12 cellular contexts compared by ENCODE assay signal in the genomic region with DNA sequence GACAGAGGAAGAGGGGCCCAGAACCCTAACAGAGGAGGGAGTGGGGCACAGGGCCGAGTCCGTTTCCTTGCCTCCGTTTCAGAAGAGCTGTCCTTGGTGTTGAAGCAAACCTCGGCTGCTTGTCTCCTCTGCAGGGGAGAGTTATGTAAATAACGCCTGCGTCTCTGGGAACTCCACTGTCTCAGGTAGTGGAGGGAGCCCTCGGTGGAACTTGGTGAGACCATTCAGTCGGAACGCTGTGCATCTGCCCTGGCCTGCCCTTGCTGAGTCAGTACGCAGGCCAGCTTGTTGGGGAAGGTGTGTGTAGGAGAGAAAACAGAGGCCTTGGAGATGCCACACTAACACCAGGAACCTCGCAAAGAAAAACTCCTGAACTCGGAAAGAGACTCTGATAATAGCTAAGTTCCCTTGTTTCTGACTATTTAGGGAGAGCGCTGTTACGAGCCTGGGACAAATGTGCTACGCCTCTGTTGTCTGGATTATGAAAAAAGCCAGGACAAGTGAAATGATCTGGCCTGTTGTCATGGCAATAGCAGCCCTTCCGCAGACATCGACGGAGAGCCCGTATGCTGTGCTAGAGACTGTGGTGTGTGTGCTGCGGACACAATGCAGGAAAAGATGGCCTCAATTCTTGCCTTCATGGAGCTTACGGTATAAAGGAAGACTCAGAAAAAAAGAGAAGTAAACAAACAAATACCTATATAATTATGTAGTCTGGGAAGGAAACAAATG.
DNase-seq lines count a peak whose midpoint lies in the region; ATAC-seq, FAIRE-seq and TF ChIP-seq lines count a peak whose summit lies in the region.
"Had no signal": no experiment of that assay in that cellular context is flagged by ENCODE, and none has a peak within 500 bp of the region (broad histone marks: within the 10 kb centered on the region; RNA-seq: fewer than 3 reads in every experiment).

No MANE protein-coding gene starts in this region.

- H3K4me1 ChIP-seq in H1 (replicated peaks in 1 of 4; ENCODE audit: control insufficient read depth in 3 of 4, insufficient read depth in 4 of 4, low read length in 3 of 4) = peaks cover 3 to 10% (median 5%) of the 10 kb centered on the region in 4 experiments
- no peaks in the 10 kb centered on the region for H3K4me1 ChIP-seq in psoas muscle
- H3K4me1 ChIP-seq: colonic mucosa had no signal

- WGBS in H1 (ENCODE audit: extremely low coverage in 1 of 2, insufficient coverage in 1 of 2, insufficient read length in 1 of 2, insufficient replicate concordance in 2 of 2, low coverage in 1 of 2, low lambda C conversion rate in 2 of 2, missing lambda C conversion rate in 1 of 2), 2 experiments = 53% methylated on average over 21 of the region's 21 CpGs; no CpG with 5 or more reads in 1 of the 2 experiments
- 52 to 55% (median 55%) methylated on average over 21 of the region's 21 CpGs for WGBS in psoas muscle, 3 donors

- no peaks in the 10 kb centered on the region for H3K9me3 ChIP-seq in H1 (ENCODE audit: insufficient read depth in 2 of 2, low read depth in 1 of 2, low read length in 1 of 2)
- no peaks in the 10 kb centered on the region for H3K9me3 ChIP-seq in psoas muscle
- H3K9me3 ChIP-seq: colonic mucosa had no signal

- TF ChIP-seq POLR2A in H1 (IDR thresholded peaks at IDR 0.05; ENCODE audit: control extremely low read depth in 1 of 2, low read depth in 2 of 2, low read length in 2 of 2) = no peak

- ATAC-seq in activated T-helper 17 cell treated with anti-CD3 and anti-CD28 coated beads, Interleukin-2, amount 50 U/mL, for 72 hours (replicated peaks) = no peak
- no peak for ATAC-seq in psoas muscle
- ATAC-seq: CD8-positive, alpha-beta T cell; left cardiac atrium had no signal

- no peak overlapping the region for H2BK20ac ChIP-seq in H1 (ENCODE audit: low read length)

- H2AK5ac ChIP-seq in H1 (ENCODE audit: low read depth, low read length) = no peak overlapping the region

- H3K27me3 Mint-ChIP-seq in activated T-helper 17 cell treated with anti-CD3 and anti-CD28 coated beads, Interleukin-2, amount 50 U/mL, for 72 hours = peaks cover 9% of the 10 kb centered on the region

- H3K79me1 ChIP-seq in H1 (ENCODE audit: low read depth, low read length) = no peaks in the 10 kb centered on the region

- no peak overlapping the region for H3K4ac ChIP-seq in H1 (replicated peaks; ENCODE audit: insufficient read length, low read depth, low read length)

- no peak overlapping the region for H4K8ac ChIP-seq in H1 (ENCODE audit: extremely low read depth, insufficient read depth, low read length)

- no peak overlapping the region for H3K14ac ChIP-seq in H1 (ENCODE audit: insufficient read length)

- no peak for FAIRE-seq in H1 (lab: Jason Lieb, UNC)

- POLR2A ChIA-PET in H1 (lab: Charles Lee; ENCODE audit: partially characterized antibody) = interaction anchor here (1.8 kb wide), 1 partner anchor 193 kb away, joined by 4 read pairs; no protein-coding TSS in a partner anchor

- no peak overlapping the region for H3K18ac ChIP-seq in H1 (ENCODE audit: extremely low read depth, low read length)

- DNase-seq in EL = peak; percentile 21
- peak; percentile 17 for DNase-seq in NCI-H526 treated with DMSO at 0.1 percent for 48 hours (lab: John Stamatoyannopoulos, UW)
- peak; percentile 49 to 62 for DNase-seq in H1 (ENCODE audit: low read depth in 1 of 2, low spot score in 2 of 2)
- DNase-seq in left kidney (ENCODE audit: low read depth, low spot score) = peak; percentile 87
- no peak for DNase-seq in activated CD4-positive, CD25-positive, alpha-beta regulatory T cell (lab: John Stamatoyannopoulos, UW)
- DNase-seq in SW480 (ENCODE audit: low spot score) = no peak
- no peak for DNase-seq in psoas muscle
- DNase-seq: activated T-cell treated with anti-CD3 and anti-CD28 coated beads, Interleukin-2, amount 50 U/mL, for 1 hour; colonic mucosa; left cardiac atrium had no signal

- no peak overlapping the region for H2AFZ ChIP-seq in H1 (ENCODE audit: low read length)

- intact Hi-C loops in psoas muscle (cut with DNase I) = no loop called here

- H2BK12ac ChIP-seq in H1 (ENCODE audit: low read depth, low read length) = no peak overlapping the region

- no peaks in the 10 kb centered on the region; the same call in 1 of the 2 replicates for H3K23me2 ChIP-seq in H1 (ENCODE audit: low read depth, low read length)

- H3K4me3 Mint-ChIP-seq in activated T-helper 17 cell treated with anti-CD3 and anti-CD28 coated beads, Interleukin-2, amount 50 U/mL, for 72 hours = no peak overlapping the region
- H3K4me3 Mint-ChIP-seq: CD8-positive, alpha-beta T cell had no signal

- TF ChIP-seq CTCF in H1 (IDR thresholded peaks at IDR 0.05; ENCODE audit: control extremely low read depth in 1 of 3, insufficient read depth in 1 of 3, low read depth in 1 of 3, low read length in 3 of 3) = no peak
- no peak for TF ChIP-seq CTCF in psoas muscle (IDR thresholded peaks at IDR 0.05)

- H3K27ac ChIP-seq in H1 (ENCODE audit: low read depth, low read length) (no peak overlapping the region), psoas muscle (no peak overlapping the region)
- H3K27ac ChIP-seq: colonic mucosa had no signal

- H3K27me3 ChIP-seq in H1 (replicated peaks in 1 of 4; ENCODE audit: control insufficient read depth in 3 of 4, extremely low read depth in 1 of 4, insufficient read depth in 3 of 4, low read length in 3 of 4) = peaks cover 0 to 20% (median 16%) of the 10 kb centered on the region in 4 experiments; a peak in 5 of 7 replicates
- H3K27me3 ChIP-seq in psoas muscle (ENCODE audit: insufficient read depth in 3 of 3, low read length in 2 of 3) = peaks cover 0 to 3% (median 0%) of the 10 kb centered on the region in 3 donors
- H3K27me3 ChIP-seq: colonic mucosa had no signal

- no peak overlapping the region for H2BK120ac ChIP-seq in H1 (replicated peaks; ENCODE audit: low read depth, low read length)

- no peak overlapping the region for H3K23ac ChIP-seq in H1 (ENCODE audit: insufficient read length)

- H3K4me1 Mint-ChIP-seq in activated T-helper 17 cell treated with anti-CD3 and anti-CD28 coated beads, Interleukin-2, amount 50 U/mL, for 72 hours = no peaks in the 10 kb centered on the region

- H4K5ac ChIP-seq in H1 (ENCODE audit: insufficient read length, low read depth, low read length) = no peak overlapping the region

- H3K4me2 ChIP-seq in H1 (ENCODE audit: insufficient read depth in 1 of 2, low read depth in 2 of 2, low read length in 2 of 2) = peak overlapping the region; percentile 53 to 56

- H2BK5ac ChIP-seq in H1 (ENCODE audit: low read depth, low read length) = no peak overlapping the region

- peak; percentile 17 to 18; a peak in 3 of 4 replicates for TF ChIP-seq RAD21 in H1 (IDR thresholded peaks at IDR 0.05 in 1 of 2, conservative IDR thresholded peaks at IDR 0.05 in 1 of 2; ENCODE audit: low read depth in 2 of 2, low read length in 2 of 2)

- H2BK15ac ChIP-seq in H1 (ENCODE audit: low read length) = no peak overlapping the region

- TF ChIP-seq EP300 in H1 (IDR thresholded peaks at IDR 0.05; ENCODE audit: borderline replicate concordance in 1 of 2, low read depth in 2 of 2, low read length in 2 of 2) = no peak

- no peaks in the 10 kb centered on the region for H3K36me3 ChIP-seq in H1 (ENCODE audit: control insufficient read depth in 2 of 4, insufficient read depth in 4 of 4, low read length in 3 of 4)
- H3K36me3 ChIP-seq in psoas muscle (ENCODE audit: insufficient read depth in 1 of 2, low read depth in 1 of 2) = no peaks in the 10 kb centered on the region
- H3K36me3 ChIP-seq: colonic mucosa had no signal

- H3K36me3 Mint-ChIP-seq in activated T-helper 17 cell treated with anti-CD3 and anti-CD28 coated beads, Interleukin-2, amount 50 U/mL, for 72 hours (ENCODE audit: low read depth) = no peaks in the 10 kb centered on the region
- H3K36me3 Mint-ChIP-seq: CD8-positive, alpha-beta T cell had no signal

- H4K20me1 ChIP-seq in H1 (replicated peaks in 1 of 2; ENCODE audit: control insufficient read depth in 1 of 2, insufficient read depth in 2 of 2, low read length in 2 of 2) = no peaks in the 10 kb centered on the region

- H3K27ac Mint-ChIP-seq in activated T-helper 17 cell treated with anti-CD3 and anti-CD28 coated beads, Interleukin-2, amount 50 U/mL, for 72 hours = no peak overlapping the region
- H3K27ac Mint-ChIP-seq: CD8-positive, alpha-beta T cell had no signal

- peak overlapping the region in 1 of 4 experiments; percentile 44; a peak in 5 of 8 replicates for H3K4me3 ChIP-seq in H1 (ENCODE audit: extremely low read depth in 1 of 4, insufficient read depth in 2 of 4, low read depth in 3 of 4, low read length in 4 of 4)
- H3K4me3 ChIP-seq in psoas muscle = no peak overlapping the region
- H3K4me3 ChIP-seq: colonic mucosa had no signal

- no peaks in the 10 kb centered on the region for H3K79me2 ChIP-seq in H1 (ENCODE audit: control insufficient read depth in 1 of 2, insufficient read depth in 2 of 2, low read length in 2 of 2)

- CTCF ChIA-PET in H1 (lab: Charles Lee; ENCODE audit: partially characterized antibody) = interaction anchor here (0.6 to 3.8 kb wide), 10 partner anchors 9 to 601 kb away, joined by 3 to 21 read pairs (median 3); no protein-coding TSS in a partner anchor

- no peak overlapping the region for H3K9ac ChIP-seq in H1 (replicated peaks in 1 of 4; ENCODE audit: extremely low read depth in 1 of 4, low read depth in 3 of 4, low read length in 3 of 4)

- H3K56ac ChIP-seq in H1 (replicated peaks; ENCODE audit: insufficient read length, low read depth, low read length) = no peak overlapping the region

- H3K9me3 Mint-ChIP-seq in activated T-helper 17 cell treated with anti-CD3 and anti-CD28 coated beads, Interleukin-2, amount 50 U/mL, for 72 hours = no peaks in the 10 kb centered on the region
- H3K9me3 Mint-ChIP-seq: CD8-positive, alpha-beta T cell had no signal

- H4K91ac ChIP-seq in H1 (replicated peaks; ENCODE audit: insufficient read length, low read length) = no peak overlapping the region

TF ChIP-seq in H1, 55 proteins besides CTCF, POLR2A, EP300 and RAD21 (continues in another document):
- no peak for TF ChIP-seq CHD2 (IDR thresholded peaks at IDR 0.05; ENCODE audit: low read length)
- no peak for TF ChIP-seq MAFK (IDR thresholded peaks at IDR 0.05; ENCODE audit: low read depth, low read length)
- TF ChIP-seq SP1 (IDR thresholded peaks at IDR 0.05; ENCODE audit: low read depth, low read length) = no peak
- no peak for TF ChIP-seq RXRA (IDR thresholded peaks at IDR 0.05; ENCODE audit: insufficient read depth, low read depth, low read length)
- peak; percentile 52 for TF ChIP-seq ASH2L (IDR thresholded peaks at IDR 0.05; ENCODE audit: low read length)
- TF ChIP-seq CREB1 (IDR thresholded peaks at IDR 0.05) = peak; percentile 13; the same call in 1 of the 2 replicates
- TF ChIP-seq GABPA (IDR thresholded peaks at IDR 0.05; ENCODE audit: borderline replicate concordance, insufficient read depth, low read length) = peak; percentile 24; the same call in 1 of the 2 replicates
- 0 out of 4 replicates have a peak, but pooled peaks of 1 of the 2 experiments have one; percentile 44 for TF ChIP-seq HDAC2 (IDR thresholded peaks at IDR 0.05; ENCODE audit: borderline replicate concordance in 1 of 2, low read depth in 2 of 2, low read length in 2 of 2)
- peak; percentile 93 to 96 for TF ChIP-seq SIN3A (conservative IDR thresholded peaks at IDR 0.05 in 1 of 2, IDR thresholded peaks at IDR 0.05 in 1 of 2; ENCODE audit: low read depth in 1 of 2, low read length in 2 of 2)
- TF ChIP-seq EGR1 (IDR thresholded peaks at IDR 0.05; ENCODE audit: borderline replicate concordance, low read depth, low read length) = no peak

Comparison
In these comparisons a context has a peak if more than half of its experiments do, and no peak if none do; other contexts are left out.
1. DNase-seq: peak in EL (single experiment), NCI-H526 treated with DMSO at 0.1 percent for 48 hours (single experiment), H1 (2 of 2) and left kidney (single experiment); none in activated CD4-positive, CD25-positive, alpha-beta regulatory T cell (0 of 4), SW480 (single experiment) and psoas muscle (0 of 2).